19 cellular contexts compared by ENCODE assay signal in the genomic region with DNA sequence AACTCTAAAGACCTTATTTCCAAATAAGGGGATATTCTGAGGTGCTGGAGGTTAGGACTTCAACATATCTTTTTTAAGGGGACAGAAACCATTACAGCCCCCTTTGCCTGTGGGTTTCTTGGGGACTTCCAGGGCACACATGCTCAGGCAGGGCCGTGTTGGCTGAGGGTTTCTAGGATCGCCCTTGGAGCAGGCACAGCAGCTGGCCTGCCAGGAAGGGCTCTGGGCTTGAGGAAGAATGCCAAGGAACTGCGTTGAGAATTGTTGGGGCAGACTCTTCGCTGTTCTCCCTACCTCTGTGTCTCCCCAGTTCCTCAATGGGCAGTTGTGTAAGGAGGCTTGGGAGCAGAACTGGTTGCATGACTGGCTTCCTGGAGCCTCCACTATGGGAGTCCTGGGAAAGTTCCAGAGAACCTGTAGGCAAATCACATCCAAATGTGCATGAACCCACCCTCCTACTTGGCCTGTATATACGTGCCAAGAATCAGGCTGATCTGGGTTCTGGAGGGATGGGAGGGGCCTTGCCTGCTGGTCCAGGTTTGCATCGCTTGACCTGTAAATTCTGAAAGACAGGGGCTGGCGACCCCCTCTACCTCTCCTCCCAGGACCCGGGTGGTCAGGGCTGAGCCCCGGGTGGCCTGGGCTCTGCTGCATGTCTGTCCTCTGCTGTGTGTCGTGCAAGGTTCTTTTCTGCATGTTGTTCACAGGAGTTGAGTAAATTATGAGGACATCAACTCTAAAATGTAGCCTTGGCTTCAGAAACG.
DNase-seq lines count a peak whose midpoint lies in the region; ATAC-seq, FAIRE-seq and TF ChIP-seq lines count a peak whose summit lies in the region.
"Had no signal": no experiment of that assay in that cellular context is flagged by ENCODE, and none has a peak within 500 bp of the region (broad histone marks: within the 10 kb centered on the region; RNA-seq: fewer than 3 reads in every experiment).

No MANE protein-coding gene starts in this region.

- CTCF ChIA-PET in A673 (lab: Charles Lee), result interaction anchor here (0.6 kb wide), 1 partner anchor 212 kb away, joined by 6 read pairs; no protein-coding TSS in a partner anchor

- POLR2A ChIA-PET in A673 (lab: Charles Lee; ENCODE audit: low non-redundant PET), result no interaction called here

- DNase-seq in cardiac septum (ENCODE audit: low spot score) (peak; percentile 59), Right ventricle myocardium inferior (ENCODE audit: missing footprints) (no peak), medulla oblongata (ENCODE audit: extremely low spot score) (peak; percentile 19), gastrocnemius medialis (no peak), NOMO-1 treated with DMSO at 0.1 percent for 48 hours (lab: John Stamatoyannopoulos, UW; ENCODE audit: unreplicated experiment) (no peak), frontal cortex (ENCODE audit: low spot score in 2 of 2) (no peak), A673 (ENCODE audit: low spot score) (no peak)
- DNase-seq: CD4-positive, CD25-positive, alpha-beta regulatory T cell; DND-41; GM23248; KG1; NCI-H1092; NCI-H1436 treated with DMSO at 0.1 percent for 48 hours; NCI-H1930; NCI-H748 treated with DMSO at 0.1 percent for 48 hours had no signal

- H3K9me3 ChIP-seq in gastrocnemius medialis (no peaks in the 10 kb centered on the region), A673 (ENCODE audit: low read depth, low read length, poor library complexity, severe bottlenecking) (no peaks in the 10 kb centered on the region)
- H3K9me3 ChIP-seq: HAP-1 had no signal

- intact Hi-C loops in cardiac septum (cut with DNase I), result loop anchor here (10.0 kb wide), 3 partner anchors 307 to 817 kb away; no protein-coding TSS in a partner anchor
- intact Hi-C loops in Right ventricle myocardium inferior (cut with DNase I), result loop anchor here (10.0 kb wide), 2 partner anchors 497 to 757 kb away; partner anchors contain the start of gene FSTL4
- intact Hi-C loops in gastrocnemius medialis (cut with DNase I; ENCODE audit: low total_unique reads), result no loop called here
- intact Hi-C loops in A673 (cut with micrococcal nuclease; ENCODE audit: unreplicated experiment), result no loop called here

- no TSS peak for BruUV-seq in A673 (replicated peaks; lab: Mats Ljungman, UMichigan)

- TF ChIP-seq CTCF in gastrocnemius medialis (IDR thresholded peaks at IDR 0.05 in 4 of 5, conservative IDR thresholded peaks at IDR 0.05 in 1 of 5) (no peak), A673 (conservative IDR thresholded peaks at IDR 0.05; ENCODE audit: low read depth, low read length) (no peak)

- peak overlapping the region; percentile 92 to 95 (median 94) for H3K27ac ChIP-seq in gastrocnemius medialis
- H3K27ac ChIP-seq in A673 (ENCODE audit: low read depth, low read length, poor library complexity, severe bottlenecking), result no peak overlapping the region
- H3K27ac ChIP-seq: GM23248 had no signal

- H3K36me3 ChIP-seq in gastrocnemius medialis (no peaks in the 10 kb centered on the region), A673 (ENCODE audit: insufficient read depth, low read length, poor library complexity, severe bottlenecking) (no peaks in the 10 kb centered on the region)
- H3K36me3 ChIP-seq: HAP-1 had no signal

- H3K4me1 ChIP-seq in gastrocnemius medialis (peaks cover 57 to 66% of the 10 kb centered on the region in 2 donors), A673 (ENCODE audit: insufficient read depth, low read length, poor library complexity, severe bottlenecking) (no peaks in the 10 kb centered on the region)
- H3K4me1 ChIP-seq: HAP-1 had no signal

- H3K4me3 ChIP-seq in gastrocnemius medialis (no peak overlapping the region), A673 (ENCODE audit: low read depth, low read length, poor library complexity, severe bottlenecking) (no peak overlapping the region)
- H3K4me3 ChIP-seq: GM23248, HAP-1 had no signal

- FAIRE-seq in frontal cortex (lab: Jason Lieb, UNC), result no peak
- FAIRE-seq: GM12892, HTR-8/SVneo had no signal

- no peak for ATAC-seq in Right ventricle myocardium inferior
- no peak for ATAC-seq in gastrocnemius medialis
- ATAC-seq: Panc1 had no signal

- TF ChIP-seq POLR2A in gastrocnemius medialis (IDR thresholded peaks at IDR 0.05), result no peak

- in situ Hi-C loops in gastrocnemius medialis (cut with MboI; ENCODE audit: low sequenced_read_pairs in 4 of 4), result loop anchor here in 3 of 4 donors (5.0 to 25.0 kb wide), 3 partner anchors 167 to 745 kb away; no protein-coding TSS in a partner anchor

- H3K27me3 ChIP-seq in gastrocnemius medialis (no peaks in the 10 kb centered on the region), A673 (replicated peaks; ENCODE audit: insufficient read depth, low read depth, low read length, poor library complexity) (no peaks in the 10 kb centered on the region)

Comparison
In these comparisons a context has a peak if more than half of its experiments do, and no peak if none do; other contexts are left out.
1. DNase-seq: peak in cardiac septum (single experiment) and medulla oblongata (single experiment); none in Right ventricle myocardium inferior (single experiment), gastrocnemius medialis (0 of 2), NOMO-1 treated with DMSO at 0.1 percent for 48 hours (single experiment), frontal cortex (0 of 2) and A673 (single experiment).
2. intact Hi-C loops: an anchor here in cardiac septum (10.0 kb wide) and Right ventricle myocardium inferior (10.0 kb wide); none called in gastrocnemius medialis and A673.